Comparison of ENCODE assay signal across 12 cellular contexts in genomic region chr11:19890308-19890707, GRCh38.
A peak's percentile ranks its signal among the peaks of the same experiment; 100 is the strongest.
DNase-seq lines count a peak whose midpoint lies in the region; ATAC-seq and TF ChIP-seq lines count a peak whose summit lies in the region.
"Had no signal": no experiment of that assay in that cellular context is flagged by ENCODE, and none has a peak within 500 bp of the region (broad histone marks: within the 10 kb centered on the region; RNA-seq: fewer than 3 reads in every experiment).

No MANE protein-coding gene starts in this region.

- H4K8ac ChIP-seq in mesenchymal stem cell (ENCODE audit: low read length): no peak overlapping the region

- peak overlapping the region; percentile 67 for H2BK120ac ChIP-seq in mesenchymal stem cell (ENCODE audit: low read depth, low read length)

- no peak overlapping the region for H3K14ac ChIP-seq in mesenchymal stem cell (ENCODE audit: low read length in 2 of 2)

- ATAC-seq in GM21447 (IDR thresholded peaks at IDR 0.05; ENCODE audit: unreplicated experiment) (no peak), GM18505 (IDR thresholded peaks at IDR 0.05; ENCODE audit: unreplicated experiment) (no peak)
- no peak for ATAC-seq in stimulated activated memory B cell treated with anti-CD40 and anti-IgM and Interleukin-4, amounts not matched to agents 10 μg/mL and 1 μg/mL and 100 μg/mL, for 72 hours
- ATAC-seq: stimulated activated effector memory CD8-positive, alpha-beta T cell treated with anti-CD3 and anti-CD28 coated beads, Interleukin-12 subunit alpha, Interleukin-12 subunit beta, amount 100 ng/mL, for 72 hours had no signal

- no peak overlapping the region for H2AFZ ChIP-seq in mesenchymal stem cell (ENCODE audit: low read depth, low read length)

- peaks cover 3% of the 10 kb centered on the region for H3K9me3 Mint-ChIP-seq in chondrocyte (ENCODE audit: low read depth)
- peaks cover 5% of the 10 kb centered on the region for H3K9me3 Mint-ChIP-seq in stimulated activated memory B cell treated with anti-CD40 and anti-IgM and Interleukin-4, amounts not matched to agents 10 μg/mL and 1 μg/mL and 100 μg/mL, for 72 hours
- H3K9me3 Mint-ChIP-seq: activated T-helper 2 cell treated with anti-CD3 and anti-CD28 coated beads, Interferon-gamma antibody, Interleukin-2, Interleukin-4, amounts not matched to agents 10 μg/mL and 5 μg/mL and 100 μg/mL, durations not matched to agents 14 hours and 24 hours and 36 hours; CD4-positive, alpha-beta T cell; stimulated activated effector memory CD8-positive, alpha-beta T cell treated with anti-CD3 and anti-CD28 coated beads, Interleukin-12 subunit alpha, Interleukin-12 subunit beta, amount 100 ng/mL, for 72 hours had no signal

- H3K18ac ChIP-seq in mesenchymal stem cell (ENCODE audit: low read depth in 1 of 2, low read length in 2 of 2): no peak overlapping the region

- no peak overlapping the region for H2BK15ac ChIP-seq in mesenchymal stem cell (ENCODE audit: low read depth, poor library complexity, severe bottlenecking)

- no peak overlapping the region for H3K23ac ChIP-seq in mesenchymal stem cell (ENCODE audit: low read length in 2 of 2)

- no peak overlapping the region for H3K9ac ChIP-seq in HUES48 (ENCODE audit: low read depth, low read length)
- H3K9ac ChIP-seq in mesenchymal stem cell (ENCODE audit: low read length): no peak overlapping the region

- H3K4me1 ChIP-seq in HUES48 (ENCODE audit: control insufficient read depth, insufficient read depth, low read length) (peaks cover 7% of the 10 kb centered on the region), mesenchymal stem cell (ENCODE audit: control insufficient read depth, insufficient read depth, low read depth, low read length) (peaks cover 9% of the 10 kb centered on the region)

- no peak overlapping the region for H3K4me3 Mint-ChIP-seq in chondrocyte (ENCODE audit: unreplicated experiment)
- no peak overlapping the region for H3K4me3 Mint-ChIP-seq in stimulated activated memory B cell treated with anti-CD40 and anti-IgM and Interleukin-4, amounts not matched to agents 10 μg/mL and 1 μg/mL and 100 μg/mL, for 72 hours
- H3K4me3 Mint-ChIP-seq: CD4-positive, alpha-beta T cell; stimulated activated effector memory CD8-positive, alpha-beta T cell treated with anti-CD3 and anti-CD28 coated beads, Interleukin-12 subunit alpha, Interleukin-12 subunit beta, amount 100 ng/mL, for 72 hours had no signal

- no peaks in the 10 kb centered on the region for H3K27me3 ChIP-seq in HUES48 (ENCODE audit: control insufficient read depth, insufficient read depth, low read length)
- H3K27me3 ChIP-seq in mesenchymal stem cell (ENCODE audit: control insufficient read depth in 1 of 2, insufficient read depth in 1 of 2, low read length in 2 of 2): no peaks in the 10 kb centered on the region

- H2BK12ac ChIP-seq in mesenchymal stem cell (ENCODE audit: low read length in 2 of 2): no peak overlapping the region

- 3% methylated on average over 1 of the region's 1 CpG for WGBS in mesenchymal stem cell

- H3K9me3 ChIP-seq in HUES48 (ENCODE audit: control insufficient read depth, insufficient read depth, low read length) (no peaks in the 10 kb centered on the region), mesenchymal stem cell (ENCODE audit: control insufficient read depth, low read length) (no peaks in the 10 kb centered on the region)

- H3K27me3 Mint-ChIP-seq in chondrocyte (ENCODE audit: low read depth): no peaks in the 10 kb centered on the region
- no peaks in the 10 kb centered on the region for H3K27me3 Mint-ChIP-seq in stimulated activated memory B cell treated with anti-CD40 and anti-IgM and Interleukin-4, amounts not matched to agents 10 μg/mL and 1 μg/mL and 100 μg/mL, for 72 hours
- H3K27me3 Mint-ChIP-seq: CD4-positive, alpha-beta T cell had no signal

- no peak overlapping the region for H4K91ac ChIP-seq in mesenchymal stem cell (ENCODE audit: low read length)

- H3K4me1 Mint-ChIP-seq in chondrocyte (ENCODE audit: low read depth): peaks cover 47% of the 10 kb centered on the region
- no peaks in the 10 kb centered on the region for H3K4me1 Mint-ChIP-seq in stimulated activated memory B cell treated with anti-CD40 and anti-IgM and Interleukin-4, amounts not matched to agents 10 μg/mL and 1 μg/mL and 100 μg/mL, for 72 hours
- H3K4me1 Mint-ChIP-seq: stimulated activated effector memory CD8-positive, alpha-beta T cell treated with anti-CD3 and anti-CD28 coated beads, Interleukin-12 subunit alpha, Interleukin-12 subunit beta, amount 100 ng/mL, for 72 hours had no signal

- peak overlapping the region; percentile 96 for H3K27ac Mint-ChIP-seq in chondrocyte (ENCODE audit: unreplicated experiment)
- H3K27ac Mint-ChIP-seq in stimulated activated memory B cell treated with anti-CD40 and anti-IgM and Interleukin-4, amounts not matched to agents 10 μg/mL and 1 μg/mL and 100 μg/mL, for 72 hours: no peak overlapping the region
- H3K27ac Mint-ChIP-seq: activated T-helper 2 cell treated with anti-CD3 and anti-CD28 coated beads, Interferon-gamma antibody, Interleukin-2, Interleukin-4, amounts not matched to agents 10 μg/mL and 5 μg/mL and 100 μg/mL, durations not matched to agents 14 hours and 24 hours and 36 hours; CD4-positive, alpha-beta T cell; stimulated activated effector memory CD8-positive, alpha-beta T cell treated with anti-CD3 and anti-CD28 coated beads, Interleukin-12 subunit alpha, Interleukin-12 subunit beta, amount 100 ng/mL, for 72 hours had no signal

- H3K4me3 ChIP-seq in HUES48 (ENCODE audit: low read depth, low read length): no peak overlapping the region
- H3K4me3 ChIP-seq in mesenchymal stem cell (ENCODE audit: insufficient read depth in 1 of 2, low read depth in 1 of 2, low read length in 2 of 2): no peak overlapping the region

- TF ChIP-seq CTCF in chondrocyte (IDR thresholded peaks at IDR 0.05): no peak

- H3K36me3 ChIP-seq in HUES48 (ENCODE audit: control insufficient read depth, insufficient read depth, low read length) (peaks cover 45% of the 10 kb centered on the region), mesenchymal stem cell (ENCODE audit: control insufficient read depth in 1 of 2, insufficient read depth in 2 of 2, low read depth in 1 of 2, low read length in 2 of 2) (peaks cover 9 to 93% of the 10 kb centered on the region in 2 experiments)

- H3K79me1 ChIP-seq in mesenchymal stem cell (replicated peaks; ENCODE audit: low read length, poor library complexity, severe bottlenecking): peaks cover 7% of the 10 kb centered on the region

- H3K36me3 Mint-ChIP-seq in chondrocyte (ENCODE audit: low read depth): peaks cover 16% of the 10 kb centered on the region
- H3K36me3 Mint-ChIP-seq in stimulated activated memory B cell treated with anti-CD40 and anti-IgM and Interleukin-4, amounts not matched to agents 10 μg/mL and 1 μg/mL and 100 μg/mL, for 72 hours: no peaks in the 10 kb centered on the region
- H3K36me3 Mint-ChIP-seq: stimulated activated effector memory CD8-positive, alpha-beta T cell treated with anti-CD3 and anti-CD28 coated beads, Interleukin-12 subunit alpha, Interleukin-12 subunit beta, amount 100 ng/mL, for 72 hours had no signal

- in situ Hi-C loops in ACHN (cut with HindIII; ENCODE audit: low pct_ligation_motif_present, low pct_unique_long_range_greater_than_20kb, low sequenced_read_pairs): no loop called here

- peak; percentile 95 for DNase-seq in ACHN
- DNase-seq in chondrocyte (ENCODE audit: low spot score): no peak
- peak; percentile 66 for DNase-seq in mesenchymal stem cell
- DNase-seq in effector CD4-positive, alpha-beta T cell: no peak
- DNase-seq: CD4-positive, alpha-beta T cell; Kasumi-1 had no signal

- no peak overlapping the region for H3K4ac ChIP-seq in mesenchymal stem cell (ENCODE audit: low read depth in 1 of 2, low read length in 2 of 2)

- H3K27ac ChIP-seq in HUES48 (ENCODE audit: low read depth, low read length) (peak overlapping the region; percentile 48), mesenchymal stem cell (ENCODE audit: low read length, poor library complexity, severe bottlenecking) (peak overlapping the region; percentile 90)

- H2BK5ac ChIP-seq in mesenchymal stem cell (ENCODE audit: low read depth, low read length, poor library complexity, severe bottlenecking): no peak overlapping the region

- no peak overlapping the region for H3K4me2 ChIP-seq in mesenchymal stem cell (ENCODE audit: low read length, poor library complexity, severe bottlenecking)

- no peak for TF ChIP-seq POLR2A in GM18505 (IDR thresholded peaks at IDR 0.05; ENCODE audit: borderline replicate concordance, extremely low read depth, insufficient read depth, insufficient read length)

- H2AK5ac ChIP-seq in mesenchymal stem cell (ENCODE audit: low read length, severe bottlenecking): no peak overlapping the region

Comparison
In these comparisons a context has a peak if more than half of its experiments do, and no peak if none do; other contexts are left out.
1. DNase-seq: peak in ACHN (single experiment) and mesenchymal stem cell (single experiment); none in chondrocyte (single experiment) and effector CD4-positive, alpha-beta T cell (single experiment).